In genomic region chrX:154355094-154355775, GRCh38 we compare ENCODE assay signal across 1 cellular context.
TF ChIP-seq lines count a peak whose summit lies in the region.

No MANE protein-coding gene starts in this region.

TF ChIP-seq in K562, 482 proteins besides CTCF, POLR2A, EP300 and RAD21:
- TF ChIP-seq CSDE1 (IDR thresholded peaks at IDR 0.05) (no peak), RBFOX2 (IDR thresholded peaks at IDR 0.05; ENCODE audit: low read depth, low read length) (peak; percentile 31), POLR2G (IDR thresholded peaks at IDR 0.05; ENCODE audit: low read depth, low read length) (peak; percentile 51)
TF ChIP-seq in K562: peak in this region for 2.
